In genomic region chr17:63542942-63543821, GRCh38 we compare ENCODE assay signal across 1 cellular context.
TF ChIP-seq lines count a peak whose summit lies in the region.

No MANE protein-coding gene starts in this region.

TF ChIP-seq in GM23338, 12 proteins besides CTCF, POLR2A, EP300 and RAD21 (continued from another document):
- TF ChIP-seq, protein P1, sequence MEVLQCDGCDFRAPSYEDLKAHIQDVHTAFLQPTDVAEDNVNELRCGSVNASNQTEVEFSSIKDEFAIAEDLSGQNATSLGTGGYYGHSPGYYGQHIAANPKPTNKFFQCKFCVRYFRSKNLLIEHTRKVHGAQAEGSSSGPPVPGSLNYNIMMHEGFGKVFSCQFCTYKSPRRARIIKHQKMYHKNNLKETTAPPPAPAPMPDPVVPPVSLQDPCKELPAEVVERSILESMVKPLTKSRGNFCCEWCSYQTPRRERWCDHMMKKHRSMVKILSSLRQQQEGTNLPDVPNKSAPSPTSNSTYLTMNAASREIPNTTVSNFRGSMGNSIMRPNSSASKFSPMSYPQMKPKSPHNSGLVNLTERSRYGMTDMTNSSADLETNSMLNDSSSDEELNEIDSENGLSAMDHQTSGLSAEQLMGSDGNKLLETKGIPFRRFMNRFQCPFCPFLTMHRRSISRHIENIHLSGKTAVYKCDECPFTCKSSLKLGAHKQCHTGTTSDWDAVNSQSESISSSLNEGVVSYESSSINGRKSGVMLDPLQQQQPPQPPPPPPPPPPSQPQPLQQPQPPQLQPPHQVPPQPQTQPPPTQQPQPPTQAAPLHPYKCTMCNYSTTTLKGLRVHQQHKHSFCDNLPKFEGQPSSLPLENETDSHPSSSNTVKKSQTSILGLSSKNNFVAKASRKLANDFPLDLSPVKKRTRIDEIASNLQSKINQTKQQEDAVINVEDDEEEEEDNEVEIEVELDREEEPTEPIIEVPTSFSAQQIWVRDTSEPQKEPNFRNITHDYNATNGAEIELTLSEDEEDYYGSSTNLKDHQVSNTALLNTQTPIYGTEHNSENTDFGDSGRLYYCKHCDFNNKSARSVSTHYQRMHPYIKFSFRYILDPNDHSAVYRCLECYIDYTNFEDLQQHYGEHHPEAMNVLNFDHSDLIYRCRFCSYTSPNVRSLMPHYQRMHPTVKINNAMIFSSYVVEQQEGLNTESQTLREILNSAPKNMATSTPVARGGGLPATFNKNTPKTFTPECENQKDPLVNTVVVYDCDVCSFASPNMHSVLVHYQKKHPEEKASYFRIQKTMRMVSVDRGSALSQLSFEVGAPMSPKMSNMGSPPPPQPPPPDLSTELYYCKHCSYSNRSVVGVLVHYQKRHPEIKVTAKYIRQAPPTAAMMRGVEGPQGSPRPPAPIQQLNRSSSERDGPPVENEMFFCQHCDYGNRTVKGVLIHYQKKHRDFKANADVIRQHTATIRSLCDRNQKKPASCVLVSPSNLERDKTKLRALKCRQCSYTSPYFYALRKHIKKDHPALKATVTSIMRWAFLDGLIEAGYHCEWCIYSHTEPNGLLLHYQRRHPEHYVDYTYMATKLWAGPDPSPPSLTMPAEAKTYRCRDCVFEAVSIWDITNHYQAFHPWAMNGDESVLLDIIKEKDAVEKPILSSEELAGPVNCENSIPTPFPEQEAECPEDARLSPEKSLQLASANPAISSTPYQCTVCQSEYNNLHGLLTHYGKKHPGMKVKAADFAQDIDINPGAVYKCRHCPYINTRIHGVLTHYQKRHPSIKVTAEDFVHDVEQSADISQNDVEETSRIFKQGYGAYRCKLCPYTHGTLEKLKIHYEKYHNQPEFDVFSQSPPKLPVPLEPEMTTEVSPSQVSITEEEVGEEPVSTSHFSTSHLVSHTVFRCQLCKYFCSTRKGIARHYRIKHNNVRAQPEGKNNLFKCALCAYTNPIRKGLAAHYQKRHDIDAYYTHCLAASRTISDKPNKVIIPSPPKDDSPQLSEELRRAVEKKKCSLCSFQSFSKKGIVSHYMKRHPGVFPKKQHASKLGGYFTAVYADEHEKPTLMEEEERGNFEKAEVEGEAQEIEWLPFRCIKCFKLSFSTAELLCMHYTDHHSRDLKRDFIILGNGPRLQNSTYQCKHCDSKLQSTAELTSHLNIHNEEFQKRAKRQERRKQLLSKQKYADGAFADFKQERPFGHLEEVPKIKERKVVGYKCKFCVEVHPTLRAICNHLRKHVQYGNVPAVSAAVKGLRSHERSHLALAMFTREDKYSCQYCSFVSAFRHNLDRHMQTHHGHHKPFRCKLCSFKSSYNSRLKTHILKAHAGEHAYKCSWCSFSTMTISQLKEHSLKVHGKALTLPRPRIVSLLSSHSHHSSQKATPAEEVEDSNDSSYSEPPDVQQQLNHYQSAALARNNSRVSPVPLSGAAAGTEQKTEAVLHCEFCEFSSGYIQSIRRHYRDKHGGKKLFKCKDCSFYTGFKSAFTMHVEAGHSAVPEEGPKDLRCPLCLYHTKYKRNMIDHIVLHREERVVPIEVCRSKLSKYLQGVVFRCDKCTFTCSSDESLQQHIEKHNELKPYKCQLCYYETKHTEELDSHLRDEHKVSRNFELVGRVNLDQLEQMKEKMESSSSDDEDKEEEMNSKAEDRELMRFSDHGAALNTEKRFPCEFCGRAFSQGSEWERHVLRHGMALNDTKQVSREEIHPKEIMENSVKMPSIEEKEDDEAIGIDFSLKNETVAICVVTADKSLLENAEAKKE (CRISPR knock-in tag; IDR thresholded peaks at IDR 0.05), result no peak
- TF ChIP-seq NANOG (IDR thresholded peaks at IDR 0.05; ENCODE audit: borderline replicate concordance), result no peak
- no peak for TF ChIP-seq POLR2AphosphoS5 (IDR thresholded peaks at IDR 0.05; ENCODE audit: low read depth)
- TF ChIP-seq CREB1 (CRISPR knock-in tag; IDR thresholded peaks at IDR 0.05; ENCODE audit: low read depth), result no peak
